In genomic region chr14:50667491-50668007, GRCh38 we compare ENCODE assay signal across 8 cellular contexts. TPM values are rescaled to one million over a fixed set of nuclear protein-coding genes. Genes with fewer than 3 reads are reported as not detected.
A peak's percentile ranks its signal among the peaks of the same experiment; 100 is the strongest.
DNase-seq lines count a peak whose midpoint lies in the region; ATAC-seq and TF ChIP-seq lines count a peak whose summit lies in the region.

No MANE protein-coding gene starts in this region.

- H3K9me3 ChIP-seq in CD4-positive, CD25-positive, alpha-beta regulatory T cell (ENCODE audit: control insufficient read depth in 2 of 2, low read length in 2 of 2) = no peaks in the 10 kb centered on the region
- H3K9me3 ChIP-seq in SU-DHL-6 (ENCODE audit: insufficient read depth, low read length) = no peaks in the 10 kb centered on the region
- H3K9me3 ChIP-seq in naive thymus-derived CD4-positive, alpha-beta T cell (ENCODE audit: control insufficient read depth in 2 of 3, low read length in 3 of 3) = no peaks in the 10 kb centered on the region

- intact Hi-C loops in naive thymus-derived CD4-positive, alpha-beta T cell (cut with micrococcal nuclease) = loop anchor here (1.0 to 5.0 kb wide), 8 partner anchors 47 to 1323 kb away; partner anchors contain the start of genes DMAC2L (in 1 of the 2), L2HGDH (in 1 of the 2) and MAP4K5 (in 1 of the 2)

- peak overlapping the region; percentile 38 to 92 (median 75) for H3K27ac Mint-ChIP-seq in CD4-positive, CD25-positive, alpha-beta regulatory T cell
- no peak overlapping the region for H3K27ac Mint-ChIP-seq in effector memory CD8-positive, alpha-beta T cell
- H3K27ac Mint-ChIP-seq in naive thymus-derived CD4-positive, alpha-beta T cell = peak overlapping the region in 6 of 9 donors; percentile 54 to 94 (median 88)

- peak overlapping the region in 1 of 4 donors; percentile 96 for H3K4me3 Mint-ChIP-seq in CD4-positive, CD25-positive, alpha-beta regulatory T cell
- H3K4me3 Mint-ChIP-seq in effector memory CD8-positive, alpha-beta T cell = no peak overlapping the region
- H3K4me3 Mint-ChIP-seq in naive thymus-derived CD4-positive, alpha-beta T cell = peak overlapping the region in 2 of 10 donors; percentile 92 to 95

- H3K4me1 ChIP-seq in CD4-positive, CD25-positive, alpha-beta regulatory T cell (ENCODE audit: control insufficient read depth, insufficient read depth, low read length, poor library complexity, severe bottlenecking) = peaks cover 14% of the 10 kb centered on the region
- H3K4me1 ChIP-seq in naive thymus-derived CD4-positive, alpha-beta T cell (ENCODE audit: control insufficient read depth in 2 of 2, insufficient read depth in 2 of 2, low read length in 2 of 2) = peaks cover 0 to 10% of the 10 kb centered on the region in 2 donors

- H3K36me3 Mint-ChIP-seq in CD4-positive, CD25-positive, alpha-beta regulatory T cell = peaks cover 9% of the 10 kb centered on the region
- no peaks in the 10 kb centered on the region for H3K36me3 Mint-ChIP-seq in effector memory CD8-positive, alpha-beta T cell (ENCODE audit: insufficient read depth)
- H3K36me3 Mint-ChIP-seq in naive thymus-derived CD4-positive, alpha-beta T cell = peaks cover 6 to 15% (median 7%) of the 10 kb centered on the region in 5 donors

- H3K27me3 ChIP-seq in CD4-positive, CD25-positive, alpha-beta regulatory T cell (ENCODE audit: control insufficient read depth, insufficient read depth, low read length) = peaks cover 5% of the 10 kb centered on the region
- no peaks in the 10 kb centered on the region for H3K27me3 ChIP-seq in SU-DHL-6 (ENCODE audit: low read length)
- no peaks in the 10 kb centered on the region for H3K27me3 ChIP-seq in naive thymus-derived CD4-positive, alpha-beta T cell (ENCODE audit: control insufficient read depth in 2 of 2, insufficient read depth in 2 of 2, low read length in 2 of 2)

- peak overlapping the region; percentile 83 for H2AFZ ChIP-seq in SU-DHL-6 (ENCODE audit: low read depth, low read length, severe bottlenecking)

- POLR2A ChIA-PET in naive thymus-derived CD4-positive, alpha-beta T cell (lab: Charles Lee) = no interaction called here

- H3K4me1 Mint-ChIP-seq in CD4-positive, CD25-positive, alpha-beta regulatory T cell = peaks cover 9 to 23% (median 21%) of the 10 kb centered on the region in 4 donors
- H3K4me1 Mint-ChIP-seq in effector memory CD8-positive, alpha-beta T cell (ENCODE audit: low read depth in 2 of 2) = peaks cover 3 to 24% of the 10 kb centered on the region in 2 donors
- peaks cover 11 to 23% (median 20%) of the 10 kb centered on the region in 7 donors for H3K4me1 Mint-ChIP-seq in naive thymus-derived CD4-positive, alpha-beta T cell

- DNase-seq in CD4-positive, CD25-positive, alpha-beta regulatory T cell = peak in 2 of 3 donors; percentile 31 to 34
- DNase-seq in effector memory CD8-positive, alpha-beta T cell = peak in 1 of 3 experiments; percentile 15
- peak in 6 of 9 donors; percentile 20 to 39 (median 37) for DNase-seq in naive thymus-derived CD4-positive, alpha-beta T cell
- no peak for DNase-seq in mesenteric fat pad (ENCODE audit: low spot score)
- no peak for DNase-seq in COLO829 (ENCODE audit: low spot score)

- no peaks in the 10 kb centered on the region for H3K9me3 Mint-ChIP-seq in CD4-positive, CD25-positive, alpha-beta regulatory T cell
- H3K9me3 Mint-ChIP-seq in effector memory CD8-positive, alpha-beta T cell = no peaks in the 10 kb centered on the region
- no peaks in the 10 kb centered on the region for H3K9me3 Mint-ChIP-seq in naive thymus-derived CD4-positive, alpha-beta T cell

- 0 out of 2 replicates have a peak, but pooled peaks cover 5% of the 10 kb centered on the region for H4K20me1 ChIP-seq in SU-DHL-6 (ENCODE audit: low read depth, low read length)

- peaks cover 9% of the 10 kb centered on the region for H3K27me3 Mint-ChIP-seq in CD4-positive, CD25-positive, alpha-beta regulatory T cell
- H3K27me3 Mint-ChIP-seq in effector memory CD8-positive, alpha-beta T cell = no peaks in the 10 kb centered on the region
- H3K27me3 Mint-ChIP-seq in naive thymus-derived CD4-positive, alpha-beta T cell = peaks cover 0 to 7% (median 0%) of the 10 kb centered on the region in 5 donors

- no peaks in the 10 kb centered on the region for H3K9me2 ChIP-seq in SU-DHL-6 (replicated peaks; ENCODE audit: insufficient read depth, low read length)

- H3F3A ChIP-seq in SU-DHL-6 (ENCODE audit: insufficient read depth) = peaks cover 12% of the 10 kb centered on the region

- H3K9ac ChIP-seq in SU-DHL-6 (ENCODE audit: low read length) = peak overlapping the region; percentile 71

- H3K4me3 ChIP-seq in CD4-positive, CD25-positive, alpha-beta regulatory T cell (ENCODE audit: low read depth, low read length) = peak overlapping the region; percentile 75
- H3K4me3 ChIP-seq in SU-DHL-6 (ENCODE audit: insufficient read depth, low read length, poor library complexity, severe bottlenecking) = peak overlapping the region; percentile 60
- peak overlapping the region; percentile 84 for H3K4me3 ChIP-seq in naive thymus-derived CD4-positive, alpha-beta T cell (ENCODE audit: low read length)

- no peaks in the 10 kb centered on the region for H3K36me3 ChIP-seq in CD4-positive, CD25-positive, alpha-beta regulatory T cell (ENCODE audit: control insufficient read depth, insufficient read depth, low read length)
- H3K36me3 ChIP-seq in SU-DHL-6 (ENCODE audit: low read length) = 0 out of 2 replicates have a peak, but pooled peaks cover 4% of the 10 kb centered on the region
- no peaks in the 10 kb centered on the region for H3K36me3 ChIP-seq in naive thymus-derived CD4-positive, alpha-beta T cell (ENCODE audit: control insufficient read depth in 2 of 3, insufficient read depth in 3 of 3, low read length in 3 of 3)

- peak; percentile 21 for TF ChIP-seq CTCF in SU-DHL-6 (IDR thresholded peaks at IDR 0.05; ENCODE audit: insufficient read depth, low read length, poor library complexity, severe bottlenecking)

- H3K4me2 ChIP-seq in SU-DHL-6 (ENCODE audit: low read depth, low read length, poor library complexity, severe bottlenecking) = peak overlapping the region; percentile 84

- CTCF ChIA-PET in naive thymus-derived CD4-positive, alpha-beta T cell (lab: Charles Lee) = no interaction called here

- ATAC-seq in CD4-positive, CD25-positive, alpha-beta regulatory T cell (ENCODE audit: low read depth in 2 of 2) = peak; percentile 41 to 48
- ATAC-seq in GM18907 (IDR thresholded peaks at IDR 0.05; ENCODE audit: unreplicated experiment) (peak; percentile 53), HG03108 (IDR thresholded peaks at IDR 0.05; ENCODE audit: unreplicated experiment) (peak; percentile 35)
- ATAC-seq in effector memory CD8-positive, alpha-beta T cell (replicated peaks) = peak; percentile 58
- ATAC-seq in naive thymus-derived CD4-positive, alpha-beta T cell = peak; percentile 61

- peak overlapping the region; percentile 14 for H3K27ac ChIP-seq in CD4-positive, CD25-positive, alpha-beta regulatory T cell (ENCODE audit: insufficient read depth, low read length, poor library complexity, severe bottlenecking)
- no peak overlapping the region for H3K27ac ChIP-seq in SU-DHL-6 (ENCODE audit: low read depth, low read length)
- peak overlapping the region; percentile 65 for H3K27ac ChIP-seq in naive thymus-derived CD4-positive, alpha-beta T cell (ENCODE audit: low read depth, low read length)

- H3K79me2 ChIP-seq in SU-DHL-6 (ENCODE audit: insufficient read depth, low read length) = peaks cover 14% of the 10 kb centered on the region; the same call in 1 of the 2 replicates

RNA-seq across cellular contexts. Expression of gene SAV1, which starts 0.6 kb away (rescaled TPM):
- total RNA-seq in CD4-positive, CD25-positive, alpha-beta regulatory T cell = 5.2 TPM
- polyA plus RNA-seq in CD4-positive, CD25-positive, alpha-beta regulatory T cell = 1 to 10 TPM; 4.8 to 9.2 (median 7.8) TPM
- 1 to 10 TPM; 7.2 to 9.4 (median 8.7) TPM for total RNA-seq in naive thymus-derived CD4-positive, alpha-beta T cell
- polyA plus RNA-seq in naive thymus-derived CD4-positive, alpha-beta T cell = 1 to 10 TPM; 7.4 to 8.9 TPM
- total RNA-seq in mesenteric fat pad = 47.0 TPM

Comparison
In these comparisons a context has a peak if more than half of its experiments do, and no peak if none do; other contexts are left out.
1. DNase-seq: peak in CD4-positive, CD25-positive, alpha-beta regulatory T cell (2 of 3) and naive thymus-derived CD4-positive, alpha-beta T cell (6 of 9); none in mesenteric fat pad (single experiment) and COLO829 (single experiment).
2. H3K27ac Mint-ChIP-seq: peak in CD4-positive, CD25-positive, alpha-beta regulatory T cell (3 of 3) and naive thymus-derived CD4-positive, alpha-beta T cell (6 of 9); none in effector memory CD8-positive, alpha-beta T cell (0 of 2).
3. Peak in every context shown above with its lines, with median percentiles within 50 percentile points of each other: ATAC-seq and H3K4me3 ChIP-seq.